8 cellular contexts compared by ENCODE assay signal in genomic region chr11:57493507-57494503, GRCh38.
DNase-seq lines count a peak whose midpoint lies in the region; ATAC-seq and TF ChIP-seq lines count a peak whose summit lies in the region.

No MANE protein-coding gene starts in this region.

- H3K4me3 ChIP-seq in SU-DHL-6 (ENCODE audit: insufficient read depth, low read length, poor library complexity, severe bottlenecking), result no peak overlapping the region

- TF ChIP-seq CTCF in SU-DHL-6 (IDR thresholded peaks at IDR 0.05; ENCODE audit: insufficient read depth, low read length, poor library complexity, severe bottlenecking), result peak; percentile 86

- peak overlapping the region; percentile 48 for H3K9ac ChIP-seq in SU-DHL-6 (ENCODE audit: low read length)

- H3K9me3 ChIP-seq in SU-DHL-6 (ENCODE audit: insufficient read depth, low read length), result no peaks in the 10 kb centered on the region

- H3K9me3 Mint-ChIP-seq in activated naive CD8-positive, alpha-beta T cell treated with anti-CD3 and anti-CD28 coated beads, Interleukin-2, amount 50 U/mL, for 24 hours, result no peaks in the 10 kb centered on the region

- H3K27ac Mint-ChIP-seq in activated naive CD8-positive, alpha-beta T cell treated with anti-CD3 and anti-CD28 coated beads, Interleukin-2, amount 50 U/mL, for 24 hours, result peak overlapping the region; percentile 93

- ATAC-seq in GM18867 (IDR thresholded peaks at IDR 0.05; ENCODE audit: unreplicated experiment) (peak; percentile 79), HG03558 (IDR thresholded peaks at IDR 0.05; ENCODE audit: extremely low read depth, unreplicated experiment) (peak; percentile 68), GM18519 (IDR thresholded peaks at IDR 0.05; ENCODE audit: low FRiP score, unreplicated experiment) (no peak)
- peak; percentile 74 for ATAC-seq in activated naive CD8-positive, alpha-beta T cell treated with anti-CD3 and anti-CD28 coated beads, Interleukin-2, amount 50 U/mL, for 24 hours

- H3K9me2 ChIP-seq in SU-DHL-6 (replicated peaks; ENCODE audit: insufficient read depth, low read length), result no peaks in the 10 kb centered on the region

- H3K27ac ChIP-seq in SU-DHL-6 (ENCODE audit: low read depth, low read length), result peak overlapping the region; percentile 69

- H3K4me3 Mint-ChIP-seq in activated naive CD8-positive, alpha-beta T cell treated with anti-CD3 and anti-CD28 coated beads, Interleukin-2, amount 50 U/mL, for 24 hours, result no peak overlapping the region

- no peaks in the 10 kb centered on the region for H3K27me3 ChIP-seq in SU-DHL-6 (ENCODE audit: low read length)

- peaks cover 37% of the 10 kb centered on the region for H3K36me3 Mint-ChIP-seq in activated naive CD8-positive, alpha-beta T cell treated with anti-CD3 and anti-CD28 coated beads, Interleukin-2, amount 50 U/mL, for 24 hours (ENCODE audit: low read depth)

- H3K4me1 Mint-ChIP-seq in activated naive CD8-positive, alpha-beta T cell treated with anti-CD3 and anti-CD28 coated beads, Interleukin-2, amount 50 U/mL, for 24 hours, result peaks cover 12% of the 10 kb centered on the region

- H3F3A ChIP-seq in SU-DHL-6 (ENCODE audit: insufficient read depth), result no peaks in the 10 kb centered on the region

- H3K79me2 ChIP-seq in SU-DHL-6 (ENCODE audit: insufficient read depth, low read length), result no peaks in the 10 kb centered on the region

- no peaks in the 10 kb centered on the region for H3K36me3 ChIP-seq in SU-DHL-6 (ENCODE audit: low read length)

- H3K4me2 ChIP-seq in SU-DHL-6 (ENCODE audit: low read depth, low read length, poor library complexity, severe bottlenecking), result peak overlapping the region; percentile 13

- H3K27me3 Mint-ChIP-seq in activated naive CD8-positive, alpha-beta T cell treated with anti-CD3 and anti-CD28 coated beads, Interleukin-2, amount 50 U/mL, for 24 hours, result no peaks in the 10 kb centered on the region

- DNase-seq in 8988T, result peak; percentile 83
- DNase-seq in activated naive CD8-positive, alpha-beta T cell treated with anti-CD3 and anti-CD28 coated beads, Interleukin-2, amount 50 U/mL, for 24 hours, result peak; percentile 78
- DNase-seq in iPS-NIHi7 (ENCODE audit: extremely low spot score), result peak; percentile 86
- DNase-seq in stimulated activated CD4-positive, alpha-beta T cell treated with anti-CD3 and anti-CD28 coated beads, Interleukin-4, amount 100 ng/mL, for 1 hour, result peak; percentile 78

- no peaks in the 10 kb centered on the region for H4K20me1 ChIP-seq in SU-DHL-6 (ENCODE audit: low read depth, low read length)

- H2AFZ ChIP-seq in SU-DHL-6 (ENCODE audit: low read depth, low read length, severe bottlenecking), result no peak overlapping the region
